1 cellular context compared by ENCODE assay signal in genomic region chr6:154606860-154607259, GRCh38.
TF ChIP-seq lines count a peak whose summit lies in the region.

No MANE protein-coding gene starts in this region.

TF ChIP-seq in H1, 55 proteins besides CTCF, POLR2A, EP300 and RAD21:
- no peak for TF ChIP-seq JUND (IDR thresholded peaks at IDR 0.05; ENCODE audit: low read length)
- no peak for TF ChIP-seq SRF (IDR thresholded peaks at IDR 0.05; ENCODE audit: low read depth, low read length)
- no peak for TF ChIP-seq EGR1 (IDR thresholded peaks at IDR 0.05; ENCODE audit: borderline replicate concordance, low read depth, low read length)
- TF ChIP-seq TCF12 (IDR thresholded peaks at IDR 0.05; ENCODE audit: low read depth, low read length), result no peak
- TF ChIP-seq SIN3A (conservative IDR thresholded peaks at IDR 0.05 in 1 of 2, IDR thresholded peaks at IDR 0.05 in 1 of 2; ENCODE audit: low read depth in 1 of 2, low read length in 2 of 2), result no peak
- TF ChIP-seq TEAD4 (IDR thresholded peaks at IDR 0.05; ENCODE audit: low read depth, low read length), result no peak
- no peak for TF ChIP-seq EZH2 (IDR thresholded peaks at IDR 0.05; ENCODE audit: low read depth, low read length, severe bottlenecking)
- TF ChIP-seq YY1 (IDR thresholded peaks at IDR 0.05; ENCODE audit: low read depth, low read length), result no peak
- no peak for TF ChIP-seq NANOG (IDR thresholded peaks at IDR 0.05; ENCODE audit: insufficient read depth, low read depth, low read length, poor library complexity, severe bottlenecking)
